ENCODE assay signal across 17 cellular contexts in the genomic region with DNA sequence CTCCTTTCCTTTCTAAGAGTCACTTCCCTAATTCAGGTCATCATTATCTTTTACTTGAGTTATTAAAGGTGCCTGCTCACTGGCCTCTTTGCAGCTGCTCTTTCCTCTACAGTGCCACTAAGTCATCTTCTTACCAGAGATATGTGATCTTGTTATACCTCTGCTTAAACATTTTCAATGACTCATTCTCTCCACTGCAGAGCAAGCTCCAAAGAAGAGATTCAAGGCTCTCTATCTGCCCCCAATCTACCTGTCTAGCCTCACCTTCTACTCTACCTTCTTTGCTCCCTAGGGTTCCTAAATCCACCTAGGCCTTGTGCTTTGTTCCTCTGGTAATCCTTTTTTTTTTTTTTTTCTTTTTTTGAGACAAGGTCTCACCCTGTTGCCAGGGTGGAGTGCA.
"Had no signal": no experiment of that assay in that cellular context is flagged by ENCODE, and none has a peak within 500 bp of the region (broad histone marks: within the 10 kb centered on the region; RNA-seq: fewer than 3 reads in every experiment).

No MANE protein-coding gene starts in this region.

- DNase-seq: activated B cell treated with CpG ODN at 0.5 μM for 24 hours; activated effector memory CD4-positive, alpha-beta T cell treated with Interleukin-2 at 50 U/mL for 16 hours; aorta; cerebellar nuclear complex; effector memory CD4-positive, alpha-beta T cell; glutamatergic neuron; nucleus accumbens; posterior cingulate gyrus; retina; stimulated activated CD4-positive, alpha-beta T cell treated with anti-CD3 and anti-CD28 coated beads, Interleukin-15, amount 100 ng/mL, for 24 hours; stimulated activated CD4-positive, alpha-beta T cell treated with anti-CD3 and anti-CD28 coated beads, Interleukin-4, amount 100 ng/mL, for 1 hour; stimulated activated naive CD4-positive, alpha-beta T cell treated with Interleukin-2 at 50 U/mL for 16 hours had no signal

- H3K27ac Mint-ChIP-seq: activated B cell treated with CpG ODN at 0.5 μM for 24 hours; nephron; T-helper 2 cell treated with Interferon-gamma antibody and Interleukin-4, amounts not matched to agents 5 μg/mL and 100 μg/mL, for 36 hours; type B pancreatic cell had no signal

- H3K36me3 Mint-ChIP-seq: type B pancreatic cell had no signal

- ATAC-seq: foreskin keratinocyte had no signal

- H3K27me3 Mint-ChIP-seq: type B pancreatic cell had no signal

- H3K9me3 Mint-ChIP-seq: activated B cell treated with CpG ODN at 0.5 μM for 24 hours; nephron; T-helper 2 cell treated with Interferon-gamma antibody and Interleukin-4, amounts not matched to agents 5 μg/mL and 100 μg/mL, for 36 hours; type B pancreatic cell had no signal

- H3K4me1 Mint-ChIP-seq: activated B cell treated with CpG ODN at 0.5 μM for 24 hours, nephron had no signal

- H3K4me3 ChIP-seq: skin epidermis had no signal

- H3K4me3 Mint-ChIP-seq: activated B cell treated with CpG ODN at 0.5 μM for 24 hours; nephron; T-helper 2 cell treated with Interferon-gamma antibody and Interleukin-4, amounts not matched to agents 5 μg/mL and 100 μg/mL, for 36 hours; type B pancreatic cell had no signal

- H3K27me3 ChIP-seq: foreskin keratinocyte had no signal
